Comparison of ENCODE assay signal across 2 cellular contexts in the genomic region with DNA sequence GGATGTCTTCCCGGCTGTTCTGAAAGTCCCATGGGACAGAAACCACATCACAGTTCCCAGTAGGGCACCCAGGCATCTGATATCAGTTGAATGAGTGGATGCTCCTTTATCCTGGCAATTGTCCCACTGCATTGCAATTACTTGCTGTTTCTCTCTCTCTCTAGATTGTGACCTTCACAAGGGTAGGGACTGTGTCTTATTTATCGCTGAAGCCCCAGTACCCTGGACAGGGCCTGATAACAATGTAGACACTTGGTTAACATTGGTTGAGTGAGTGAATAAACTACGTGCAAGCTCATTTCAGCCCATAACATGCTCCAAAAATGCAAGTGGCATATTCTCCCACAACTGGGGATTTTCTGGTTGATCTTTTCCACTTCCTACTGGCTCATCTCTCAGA.
TF ChIP-seq lines count a peak whose summit lies in the region.

No MANE protein-coding gene starts in this region.

TF ChIP-seq in SK-N-SH, 30 proteins besides CTCF, POLR2A, EP300 and RAD21 (continued from another document):
- TF ChIP-seq REST (IDR thresholded peaks at IDR 0.05; ENCODE audit: low read depth, low read length) = peak; percentile 82

TF ChIP-seq in PFSK-1, 5 proteins besides CTCF, POLR2A, EP300 and RAD21 (continued from another document):
- peak; percentile 52 to 89 for TF ChIP-seq REST (IDR thresholded peaks at IDR 0.05; ENCODE audit: insufficient read depth in 1 of 2, low read depth in 2 of 2, low read length in 2 of 2)
- TF ChIP-seq SIN3A (IDR thresholded peaks at IDR 0.05; ENCODE audit: borderline replicate concordance, insufficient read depth, low read length) = no peak
- TF ChIP-seq POLR2AphosphoS5 (IDR thresholded peaks at IDR 0.05; ENCODE audit: low read depth, low read length) = no peak
